Comparison of ENCODE assay signal across 1 cellular context in genomic region chr5:80406980-80407734, GRCh38.
TF ChIP-seq lines count a peak whose summit lies in the region.

No MANE protein-coding gene starts in this region.

TF ChIP-seq in K562, 482 proteins besides CTCF, POLR2A, EP300 and RAD21 (continued from another document and continues in another):
- TF ChIP-seq ZNF318 (IDR thresholded peaks at IDR 0.05; ENCODE audit: borderline replicate concordance in 1 of 2, low read depth in 1 of 2) (peak in 1 of 2 experiments; percentile 44; a peak in 1 of 4 replicates), ATF1 (CRISPR knock-in tag; IDR thresholded peaks at IDR 0.05) (no peak), ATF1 (tag; IDR thresholded peaks at IDR 0.05) (no peak), CCAR2 (IDR thresholded peaks at IDR 0.05; ENCODE audit: low read depth, low read length) (no peak), USF2 (CRISPR knock-in tag; IDR thresholded peaks at IDR 0.05) (no peak), ZNF707 (CRISPR knock-in tag; conservative IDR thresholded peaks at IDR 0.05) (no peak), KLF13 (tag; IDR thresholded peaks at IDR 0.05; ENCODE audit: borderline replicate concordance, low read depth) (no peak), PCBP2 (IDR thresholded peaks at IDR 0.05; ENCODE audit: low read depth, low read length, poor library complexity, severe bottlenecking) (no peak), STAG1 (CRISPR knock-in tag; IDR thresholded peaks at IDR 0.05; ENCODE audit: borderline replicate concordance) (no peak), NR0B1 (IDR thresholded peaks at IDR 0.05; ENCODE audit: partially characterized antibody) (no peak), ZBTB7A (IDR thresholded peaks at IDR 0.05; ENCODE audit: borderline replicate concordance, control insufficient read depth, low read depth, low read length) (no peak), SMAD1 (IDR thresholded peaks at IDR 0.05; ENCODE audit: low read depth, low read length, partially characterized antibody) (no peak), CBFA2T2 (conservative IDR thresholded peaks at IDR 0.05) (no peak), ZNF121 (CRISPR knock-in tag; conservative IDR thresholded peaks at IDR 0.05) (peak; percentile 97), KLF1 (tag; IDR thresholded peaks at IDR 0.05) (no peak), ZNF239 (CRISPR knock-in tag; IDR thresholded peaks at IDR 0.05) (no peak), L3MBTL2 (IDR thresholded peaks at IDR 0.05) (0 out of 2 replicates have a peak, but pooled peaks have one; percentile 24), ZNF75A (CRISPR knock-in tag; IDR thresholded peaks at IDR 0.05) (no peak), BRF1 (IDR thresholded peaks at IDR 0.05; ENCODE audit: borderline replicate concordance, extremely low read depth, insufficient read length) (no peak), TSHZ1 (CRISPR knock-in tag; IDR thresholded peaks at IDR 0.05) (no peak), ZZZ3 (IDR thresholded peaks at IDR 0.05) (no peak), CBX2 (IDR thresholded peaks at IDR 0.05; ENCODE audit: insufficient read depth, low read length, poor library complexity, severe bottlenecking) (no peak), ZNF24 (IDR thresholded peaks at IDR 0.05) (no peak), ZHX1 (conservative IDR thresholded peaks at IDR 0.05; ENCODE audit: low read length) (no peak), ZBTB5 (IDR thresholded peaks at IDR 0.05) (no peak), ZNF253 (CRISPR knock-in tag; conservative IDR thresholded peaks at IDR 0.05) (no peak), ZNF77 (CRISPR knock-in tag; IDR thresholded peaks at IDR 0.05) (no peak), ZBTB12 (CRISPR knock-in tag; IDR thresholded peaks at IDR 0.05) (no peak), KLF16 (IDR thresholded peaks at IDR 0.05) (peak; percentile 41; the same call in 1 of the 2 replicates), RFX1 (IDR thresholded peaks at IDR 0.05) (no peak), ZNF143 (CRISPR knock-in tag; IDR thresholded peaks at IDR 0.05) (no peak), ZNF79 (CRISPR knock-in tag; IDR thresholded peaks at IDR 0.05; ENCODE audit: low read depth) (no peak), DLX4 (CRISPR knock-in tag; IDR thresholded peaks at IDR 0.05) (no peak), THRA (IDR thresholded peaks at IDR 0.05) (no peak), KDM2B (CRISPR knock-in tag; IDR thresholded peaks at IDR 0.05) (no peak), ELF2 (CRISPR knock-in tag; IDR thresholded peaks at IDR 0.05) (peak; percentile 82; the same call in 1 of the 2 replicates), FOSL1 (tag; conservative IDR thresholded peaks at IDR 0.05) (peak; percentile 39; the same call in 1 of the 2 replicates), HMG20B (CRISPR knock-in tag; IDR thresholded peaks at IDR 0.05) (no peak), GATA2 (CRISPR knock-in tag; IDR thresholded peaks at IDR 0.05) (no peak), MCM3 (IDR thresholded peaks at IDR 0.05) (no peak), COPS2 (conservative IDR thresholded peaks at IDR 0.05) (no peak), MEIS2 (IDR thresholded peaks at IDR 0.05; ENCODE audit: partially characterized antibody) (peak; percentile 26), SPI1 (IDR thresholded peaks at IDR 0.05; ENCODE audit: borderline replicate concordance, low read depth, low read length) (no peak)
